In the genomic region with DNA sequence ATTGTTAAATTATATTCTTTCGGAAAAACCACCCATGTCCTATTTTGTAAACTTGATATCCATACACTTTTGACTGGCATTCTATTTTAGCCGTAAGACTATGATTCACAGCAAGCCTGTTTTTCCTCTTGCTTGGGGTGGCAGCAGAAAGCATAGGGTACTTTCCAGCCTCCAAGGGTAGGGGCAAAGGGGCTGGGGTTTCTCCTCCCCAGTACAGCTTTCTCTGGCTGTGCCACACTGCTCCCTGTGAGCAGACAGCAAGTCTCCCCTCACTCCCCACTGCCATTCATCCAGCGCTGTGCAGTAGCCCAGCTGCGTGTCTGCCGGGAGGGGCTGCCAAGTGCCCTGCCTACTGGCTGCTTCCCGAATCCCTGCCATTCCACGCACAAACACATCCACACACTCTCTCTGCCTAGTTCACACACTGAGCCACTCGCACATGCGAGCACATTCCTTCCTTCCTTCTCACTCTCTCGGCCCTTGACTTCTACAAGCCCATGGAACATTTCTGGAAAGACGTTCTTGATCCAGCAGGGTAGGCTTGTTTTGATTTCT, we compare ENCODE assay signal across 15 cellular contexts. TPM values are rescaled to one million over a fixed set of nuclear protein-coding genes. Genes with fewer than 3 reads are reported as not detected.
DNase-seq lines count a peak whose midpoint lies in the region; ATAC-seq, FAIRE-seq and TF ChIP-seq lines count a peak whose summit lies in the region.
"Had no signal": no experiment of that assay in that cellular context is flagged by ENCODE, and none has a peak within 500 bp of the region (broad histone marks: within the 10 kb centered on the region; RNA-seq: fewer than 3 reads in every experiment).

No MANE protein-coding gene starts in this region.

- FAIRE-seq in H1 (lab: Jason Lieb, UNC): no peak

- TF ChIP-seq CTCF in HFFc6 (IDR thresholded peaks at IDR 0.05) (no peak), H1 (IDR thresholded peaks at IDR 0.05; ENCODE audit: control extremely low read depth in 1 of 3, insufficient read depth in 1 of 3, low read depth in 1 of 3, low read length in 3 of 3) (no peak), upper lobe of left lung (IDR thresholded peaks at IDR 0.05) (no peak)

- 0 out of 2 replicates have a peak, but pooled peaks cover 3% of the 10 kb centered on the region for H3K36me3 Mint-ChIP-seq in HFFc6 (ENCODE audit: low read depth)
- H3K36me3 Mint-ChIP-seq in activated CD4-positive, alpha-beta T cell treated with anti-CD3 and anti-CD28 coated beads, Interleukin-2, amount 10 ng/mL, durations not matched to agents 24 days and 14 days (ENCODE audit: low read depth): no peaks in the 10 kb centered on the region

- no peak overlapping the region for H2BK20ac ChIP-seq in H1 (ENCODE audit: low read length)

- no peak for TF ChIP-seq POLR2A in H1 (IDR thresholded peaks at IDR 0.05; ENCODE audit: control extremely low read depth in 1 of 2, low read depth in 2 of 2, low read length in 2 of 2)
- TF ChIP-seq POLR2A in upper lobe of left lung (IDR thresholded peaks at IDR 0.05): no peak

- ATAC-seq in upper lobe of left lung (ENCODE audit: low FRiP score in 2 of 2): peak; percentile 9 to 38
- ATAC-seq: T-helper 17 cell had no signal

- intact Hi-C loops in activated CD4-positive, alpha-beta T cell treated with anti-CD3 and anti-CD28 coated beads, Interleukin-2, amount 10 ng/mL, durations not matched to agents 24 days and 14 days (cut with micrococcal nuclease): no loop called here

- peaks cover 6% of the 10 kb centered on the region for H3K4me1 Mint-ChIP-seq in HFFc6 (ENCODE audit: low read depth)
- H3K4me1 Mint-ChIP-seq in activated CD4-positive, alpha-beta T cell treated with anti-CD3 and anti-CD28 coated beads, Interleukin-2, amount 10 ng/mL, durations not matched to agents 24 days and 14 days: peaks cover 7% of the 10 kb centered on the region

- H2BK15ac ChIP-seq in H1 (ENCODE audit: low read length): peak overlapping the region; percentile 95; the same call in 1 of the 2 replicates

- H3K9me3 ChIP-seq in H1 (ENCODE audit: insufficient read depth in 2 of 2, low read depth in 1 of 2, low read length in 1 of 2): no peaks in the 10 kb centered on the region
- no peaks in the 10 kb centered on the region for H3K9me3 ChIP-seq in upper lobe of left lung
- H3K9me3 ChIP-seq: adrenal gland, colonic mucosa had no signal

- H4K5ac ChIP-seq in H1 (ENCODE audit: insufficient read length, low read depth, low read length): no peak overlapping the region

- no peak overlapping the region for H3K14ac ChIP-seq in H1 (ENCODE audit: insufficient read length)

- peak overlapping the region; percentile 48 for H2AFZ ChIP-seq in H1 (ENCODE audit: low read length)

- H3K56ac ChIP-seq in H1 (replicated peaks; ENCODE audit: insufficient read length, low read depth, low read length): no peak overlapping the region

- H3K4me1 ChIP-seq in H1 (replicated peaks in 1 of 4; ENCODE audit: control insufficient read depth in 3 of 4, insufficient read depth in 4 of 4, low read length in 3 of 4) (peaks cover 0 to 12% (median 5%) of the 10 kb centered on the region in 4 experiments; a peak in 4 of 7 replicates), upper lobe of left lung (peaks cover 12 to 29% (median 20%) of the 10 kb centered on the region in 4 donors)
- H3K4me1 ChIP-seq: colonic mucosa had no signal

- no peak overlapping the region for H2AK5ac ChIP-seq in H1 (ENCODE audit: low read depth, low read length)

- H3K27ac Mint-ChIP-seq in HFFc6: no peak overlapping the region
- H3K27ac Mint-ChIP-seq in activated CD4-positive, alpha-beta T cell treated with anti-CD3 and anti-CD28 coated beads, Interleukin-2, amount 10 ng/mL, durations not matched to agents 24 days and 14 days: no peak overlapping the region
- H3K27ac Mint-ChIP-seq: activated CD4-positive, alpha-beta T cell treated with anti-CD3 and anti-CD28 coated beads, Interleukin-2, amount 10 ng/mL, durations not matched to agents 7 days and 5 days; T-helper 17 cell had no signal

- peak overlapping the region; percentile 16; the same call in 1 of the 2 replicates for H4K8ac ChIP-seq in H1 (ENCODE audit: extremely low read depth, insufficient read depth, low read length)

- DNase-seq in HFFc6: no peak
- no peak for DNase-seq in H1 (ENCODE audit: low read depth in 1 of 2, low spot score in 2 of 2)
- peak; percentile 33 for DNase-seq in myocyte (ENCODE audit: low read depth)
- DNase-seq in upper lobe of left lung: peak in 1 of 2 donors; percentile 29
- DNase-seq in GF-D8 (lab: John Stamatoyannopoulos, UW): no peak
- no peak for DNase-seq in activated CD4-positive, alpha-beta T cell treated with anti-CD3 and anti-CD28 coated beads, Interleukin-2, amount 10 ng/mL, durations not matched to agents 24 days and 14 days
- no peak for DNase-seq in stimulated activated CD4-positive, alpha-beta T cell treated with anti-CD3 and anti-CD28 coated beads, Interleukin-15, amount 100 ng/mL, for 24 hours
- DNase-seq: activated CD4-positive, alpha-beta T cell treated with anti-CD3 and anti-CD28 coated beads, Interleukin-2, amount 10 ng/mL, durations not matched to agents 7 days and 5 days; activated T-cell treated with anti-CD3 and anti-CD28 coated beads, Interleukin-2, amount 50 U/mL, for 48 hours; colonic mucosa; KBM-7; NCI-H1436; NCI-H510A treated with DMSO at 0.1 percent for 48 hours; T-helper 17 cell had no signal

- H3K27me3 ChIP-seq in H1 (replicated peaks in 1 of 4; ENCODE audit: control insufficient read depth in 3 of 4, extremely low read depth in 1 of 4, insufficient read depth in 3 of 4, low read length in 3 of 4) (peaks cover 20 to 39% (median 32%) of the 10 kb centered on the region in 4 experiments), upper lobe of left lung (peaks cover 0 to 22% (median 13%) of the 10 kb centered on the region in 4 donors)

- H3K79me2 ChIP-seq in H1 (ENCODE audit: control insufficient read depth in 1 of 2, insufficient read depth in 2 of 2, low read length in 2 of 2): no peaks in the 10 kb centered on the region

- peak overlapping the region; percentile 94; the same call in 1 of the 2 replicates for H2BK12ac ChIP-seq in H1 (ENCODE audit: low read depth, low read length)

- peaks cover 18% of the 10 kb centered on the region; the same call in 1 of the 2 replicates for H3K23me2 ChIP-seq in H1 (ENCODE audit: low read depth, low read length)

- CTCF ChIA-PET in H1 (lab: Charles Lee; ENCODE audit: partially characterized antibody): interaction anchor here (1.1 to 2.3 kb wide), 3 partner anchors 12 to 171 kb away, joined by 4 to 7 read pairs (median 5); no protein-coding TSS in a partner anchor

- peaks cover 4% of the 10 kb centered on the region; the same call in 1 of the 2 replicates for H3K9me3 Mint-ChIP-seq in HFFc6
- H3K9me3 Mint-ChIP-seq in activated CD4-positive, alpha-beta T cell treated with anti-CD3 and anti-CD28 coated beads, Interleukin-2, amount 10 ng/mL, durations not matched to agents 24 days and 14 days: no peaks in the 10 kb centered on the region
- H3K9me3 Mint-ChIP-seq: activated CD4-positive, alpha-beta T cell treated with anti-CD3 and anti-CD28 coated beads, Interleukin-2, amount 10 ng/mL, durations not matched to agents 7 days and 5 days had no signal

- TF ChIP-seq RAD21 in H1 (IDR thresholded peaks at IDR 0.05 in 1 of 2, conservative IDR thresholded peaks at IDR 0.05 in 1 of 2; ENCODE audit: low read depth in 2 of 2, low read length in 2 of 2): no peak

- H3K18ac ChIP-seq in H1 (ENCODE audit: extremely low read depth, low read length): no peak overlapping the region; the same call in 1 of the 2 replicates

- no peak overlapping the region for H3K23ac ChIP-seq in H1 (ENCODE audit: insufficient read length)

- H2BK5ac ChIP-seq in H1 (ENCODE audit: low read depth, low read length): no peak overlapping the region

- no peak overlapping the region for H2BK120ac ChIP-seq in H1 (replicated peaks; ENCODE audit: low read depth, low read length)

- H3K79me1 ChIP-seq in H1 (ENCODE audit: low read depth, low read length): no peaks in the 10 kb centered on the region

- TF ChIP-seq EP300 in H1 (IDR thresholded peaks at IDR 0.05; ENCODE audit: borderline replicate concordance in 1 of 2, low read depth in 2 of 2, low read length in 2 of 2) (no peak), upper lobe of left lung (IDR thresholded peaks at IDR 0.05) (no peak)

- no peak overlapping the region for H3K4ac ChIP-seq in H1 (replicated peaks; ENCODE audit: insufficient read length, low read depth, low read length)

- H3K4me3 ChIP-seq in H1 (ENCODE audit: extremely low read depth in 1 of 4, insufficient read depth in 2 of 4, low read depth in 3 of 4, low read length in 4 of 4) (no peak overlapping the region), upper lobe of left lung (no peak overlapping the region)
- H3K4me3 ChIP-seq: adrenal gland, colonic mucosa had no signal

- H3K27me3 Mint-ChIP-seq in HFFc6 (ENCODE audit: insufficient read depth): peaks cover 24% of the 10 kb centered on the region
- peaks cover 64% of the 10 kb centered on the region for H3K27me3 Mint-ChIP-seq in activated CD4-positive, alpha-beta T cell treated with anti-CD3 and anti-CD28 coated beads, Interleukin-2, amount 10 ng/mL, durations not matched to agents 24 days and 14 days

- H3K36me3 ChIP-seq in H1 (ENCODE audit: control insufficient read depth in 2 of 4, insufficient read depth in 4 of 4, low read length in 3 of 4) (peaks cover 0 to 2% (median 0%) of the 10 kb centered on the region in 4 experiments; a peak in 1 of 8 replicates), upper lobe of left lung (no peaks in the 10 kb centered on the region)
- H3K36me3 ChIP-seq: adrenal gland, colonic mucosa had no signal

- no peak overlapping the region for H3K4me2 ChIP-seq in H1 (ENCODE audit: insufficient read depth in 1 of 2, low read depth in 2 of 2, low read length in 2 of 2)

- 79% methylated on average over 10 of the region's 11 CpGs; no CpG with 5 or more reads in 1 of the 2 experiments for WGBS in H1 (ENCODE audit: extremely low coverage in 1 of 2, insufficient coverage in 1 of 2, insufficient read length in 1 of 2, insufficient replicate concordance in 2 of 2, low coverage in 1 of 2, low lambda C conversion rate in 2 of 2, missing lambda C conversion rate in 1 of 2), 2 experiments
- WGBS in upper lobe of left lung, 2 donors: 44 to 59% methylated on average over 11 of the region's 11 CpGs

- H3K27ac ChIP-seq in H1 (ENCODE audit: low read depth, low read length) (no peak overlapping the region), upper lobe of left lung (no peak overlapping the region)
- H3K27ac ChIP-seq: adrenal gland, colonic mucosa had no signal

- H3K9ac ChIP-seq in H1 (replicated peaks in 1 of 4; ENCODE audit: extremely low read depth in 1 of 4, low read depth in 3 of 4, low read length in 3 of 4): no peak overlapping the region

- no peak overlapping the region for H4K91ac ChIP-seq in H1 (replicated peaks; ENCODE audit: insufficient read length, low read length)

- POLR2A ChIA-PET in H1 (lab: Charles Lee; ENCODE audit: partially characterized antibody): no interaction called here

- no peaks in the 10 kb centered on the region for H4K20me1 ChIP-seq in H1 (replicated peaks in 1 of 2; ENCODE audit: control insufficient read depth in 1 of 2, insufficient read depth in 2 of 2, low read length in 2 of 2)

- peak overlapping the region; percentile 6; the same call in 1 of the 2 replicates for H3K4me3 Mint-ChIP-seq in HFFc6
- H3K4me3 Mint-ChIP-seq in activated CD4-positive, alpha-beta T cell treated with anti-CD3 and anti-CD28 coated beads, Interleukin-2, amount 10 ng/mL, durations not matched to agents 24 days and 14 days: no peak overlapping the region
- H3K4me3 Mint-ChIP-seq: activated CD4-positive, alpha-beta T cell treated with anti-CD3 and anti-CD28 coated beads, Interleukin-2, amount 10 ng/mL, durations not matched to agents 7 days and 5 days; T-helper 17 cell had no signal

RNA-seq across cellular contexts. Expression of gene ESR1, which starts 2.1 kb away (rescaled TPM):
- under 1 TPM; 0.07 to 0.63 (median 0.40) TPM for total RNA-seq in HFFc6 (2021; fragmentation: NEBNext Ultra II Directional; extraction: Animal tissue kit (Norgen Biotek cat#: 25700))
- total RNA-seq in H1 (2021; fragmentation: NEBNext Ultra II Directional; extraction: Animal tissue kit (Norgen Biotek cat#: 25700)): 0.10 and 0.17 TPM in 2 replicates
- 0.03 and 0.05 TPM in 2 replicates for polyA plus RNA-seq in H1 (2011; rRNA removed)
- polyA plus RNA-seq in H1 (2011; cell fraction: cytosol; rRNA removed): 0.04 TPM
- 0.37 TPM for polyA plus RNA-seq in H1 (2011; cell fraction: nucleus; rRNA removed)
- polyA plus RNA-seq in H1 (2012, experiment 1 of 2): 0.03 to 0.11 TPM (median 0.05 TPM) in 4 replicates
- not detected for polyA plus RNA-seq in H1 (2012, experiment 2 of 2)
- polyA plus RNA-seq in H1 (2013, experiment 1 of 2): 0.02 TPM
- polyA plus RNA-seq in H1 (2013, experiment 2 of 2): 0.06 TPM
- 0.07 and 0.69 TPM in 2 replicates for polyA minus RNA-seq in H1 (2011; rRNA and poly(A)+ RNA removed)
- polyA minus RNA-seq in H1 (2011; cell fraction: cytosol; rRNA and poly(A)+ RNA removed): not detected
- 1.6 TPM for polyA minus RNA-seq in H1 (2011; cell fraction: nucleus; rRNA and poly(A)+ RNA removed)
- 0.72 and 0.83 TPM in 2 replicates for total RNA-seq in myocyte
- polyA plus RNA-seq in myocyte (2012): 0.93 TPM
- 1 to 10 TPM in 5 of 6 donors, under 1 TPM in 1; 0.91 to 4.7 (median 2.8) TPM for total RNA-seq in upper lobe of left lung
- 0.35 and 0.38 TPM in 2 replicates for total RNA-seq in activated CD4-positive, alpha-beta T cell treated with anti-CD3 and anti-CD28 coated beads, Interleukin-2, amount 10 ng/mL, durations not matched to agents 24 days and 14 days
